Comparison of ENCODE assay signal across 12 cellular contexts in genomic region chr7:42913591-42913990, GRCh38. TPM values are rescaled to one million over a fixed set of nuclear protein-coding genes. Genes with fewer than 3 reads are reported as not detected.
DNase-seq lines count a peak whose midpoint lies in the region; ATAC-seq, FAIRE-seq and TF ChIP-seq lines count a peak whose summit lies in the region.
"Had no signal": no experiment of that assay in that cellular context is flagged by ENCODE, and none has a peak within 500 bp of the region (broad histone marks: within the 10 kb centered on the region; RNA-seq: fewer than 3 reads in every experiment).

No MANE protein-coding gene starts in this region.

- no peaks in the 10 kb centered on the region for H3K27me3 Mint-ChIP-seq in astrocyte (ENCODE audit: low read depth, unreplicated experiment)
- no peaks in the 10 kb centered on the region for H3K27me3 Mint-ChIP-seq in nephron (ENCODE audit: low read depth)
- H3K27me3 Mint-ChIP-seq: central memory CD8-positive, alpha-beta T cell had no signal

- H3K4me2 ChIP-seq in astrocyte (ENCODE audit: low read length), result no peak overlapping the region

- peak; percentile 19 for DNase-seq in GM03348 (ENCODE audit: low spot score)
- DNase-seq in NB4 (ENCODE audit: low read depth), result peak; percentile 51
- DNase-seq in astrocyte (ENCODE audit: low read depth), result peak; percentile 90
- DNase-seq in NCI-H69 (lab: John Stamatoyannopoulos, UW), result no peak
- DNase-seq: COR-L47, NCI-H2171 treated with DMSO at 0.1 percent for 48 hours had no signal

- H3K27ac Mint-ChIP-seq in astrocyte (ENCODE audit: unreplicated experiment) (no peak overlapping the region), nephron (peak overlapping the region; percentile 96 to 99 (median 99))

- H3K79me2 ChIP-seq in astrocyte (ENCODE audit: insufficient read depth, low read length), result peaks cover 9% of the 10 kb centered on the region

- H3K36me3 Mint-ChIP-seq in astrocyte (ENCODE audit: low read depth, unreplicated experiment) (peaks cover 12% of the 10 kb centered on the region), nephron (ENCODE audit: low read depth) (peaks cover 47% of the 10 kb centered on the region)

- H3K4me3 Mint-ChIP-seq in astrocyte (ENCODE audit: unreplicated experiment) (no peak overlapping the region), nephron (peak overlapping the region in 2 of 3 experiments; percentile 59 to 85)

- peak overlapping the region; percentile 8 for H3K27ac ChIP-seq in astrocyte (ENCODE audit: low read depth, low read length)
- H3K27ac ChIP-seq: PC-9, right atrium auricular region had no signal

- no peak overlapping the region for H2AFZ ChIP-seq in astrocyte (ENCODE audit: low read depth, low read length)
- H2AFZ ChIP-seq: PC-9 had no signal

- H3K27me3 ChIP-seq in astrocyte (ENCODE audit: insufficient read depth, low read length), result no peaks in the 10 kb centered on the region
- H3K27me3 ChIP-seq: right atrium auricular region had no signal

- H3K4me1 ChIP-seq in astrocyte (ENCODE audit: insufficient read depth, low read length), result peaks cover 11% of the 10 kb centered on the region

- no peak for FAIRE-seq in astrocyte (lab: Jason Lieb, UNC)

- no peak for TF ChIP-seq POLR2A in NB4 (IDR thresholded peaks at IDR 0.05; ENCODE audit: extremely low read depth, insufficient read length)

- H3K4me1 Mint-ChIP-seq in astrocyte (ENCODE audit: low read depth, unreplicated experiment) (peaks cover 34% of the 10 kb centered on the region), nephron (peaks cover 56% of the 10 kb centered on the region)

- H3K4me3 ChIP-seq in NB4 (ENCODE audit: low read depth, low read length) (no peak overlapping the region), astrocyte (ENCODE audit: insufficient read depth, low read depth, low read length) (no peak overlapping the region)
- H3K4me3 ChIP-seq: PC-9, right atrium auricular region had no signal

- TF ChIP-seq CTCF in NB4 (IDR thresholded peaks at IDR 0.05; ENCODE audit: low read depth, low read length) (no peak), astrocyte (IDR thresholded peaks at IDR 0.05; ENCODE audit: insufficient read depth, low read depth, low read length) (no peak), nephron (IDR thresholded peaks at IDR 0.05; ENCODE audit: unreplicated experiment in 3 of 3) (no peak)

- no peaks in the 10 kb centered on the region for H3K9me3 ChIP-seq in astrocyte (ENCODE audit: insufficient read depth, low read depth, low read length)
- H3K9me3 ChIP-seq: right atrium auricular region had no signal

- peaks cover 19% of the 10 kb centered on the region for H3K36me3 ChIP-seq in astrocyte (ENCODE audit: insufficient read depth, low read length)

- H3K9ac ChIP-seq in astrocyte (ENCODE audit: low read length), result no peak overlapping the region

- H4K20me1 ChIP-seq in astrocyte (ENCODE audit: insufficient read depth, low read length), result no peaks in the 10 kb centered on the region

- ATAC-seq in GM19397 (IDR thresholded peaks at IDR 0.05; ENCODE audit: unreplicated experiment), result no peak
- ATAC-seq in GM18909 (IDR thresholded peaks at IDR 0.05; ENCODE audit: poor library complexity, unreplicated experiment), result no peak

- no peaks in the 10 kb centered on the region for H3K9me3 Mint-ChIP-seq in astrocyte (ENCODE audit: unreplicated experiment)
- H3K9me3 Mint-ChIP-seq in nephron, result no peaks in the 10 kb centered on the region
- H3K9me3 Mint-ChIP-seq: central memory CD8-positive, alpha-beta T cell had no signal

RNA-seq across cellular contexts. Expression of gene C7orf25, which starts 1.7 kb away (rescaled TPM):
- 8.5 and 8.8 TPM in 2 replicates for total RNA-seq in astrocyte

RNA-seq across cellular contexts. Expression of gene PSMA2, which starts 18.4 kb away (rescaled TPM):
- total RNA-seq in astrocyte, result 106 and 119 TPM in 2 replicates

RNA-seq across cellular contexts. Expression of gene MRPL32, which starts 18.6 kb away (rescaled TPM):
- total RNA-seq in astrocyte, result 64.4 and 71.2 TPM in 2 replicates
